In the genomic region with DNA sequence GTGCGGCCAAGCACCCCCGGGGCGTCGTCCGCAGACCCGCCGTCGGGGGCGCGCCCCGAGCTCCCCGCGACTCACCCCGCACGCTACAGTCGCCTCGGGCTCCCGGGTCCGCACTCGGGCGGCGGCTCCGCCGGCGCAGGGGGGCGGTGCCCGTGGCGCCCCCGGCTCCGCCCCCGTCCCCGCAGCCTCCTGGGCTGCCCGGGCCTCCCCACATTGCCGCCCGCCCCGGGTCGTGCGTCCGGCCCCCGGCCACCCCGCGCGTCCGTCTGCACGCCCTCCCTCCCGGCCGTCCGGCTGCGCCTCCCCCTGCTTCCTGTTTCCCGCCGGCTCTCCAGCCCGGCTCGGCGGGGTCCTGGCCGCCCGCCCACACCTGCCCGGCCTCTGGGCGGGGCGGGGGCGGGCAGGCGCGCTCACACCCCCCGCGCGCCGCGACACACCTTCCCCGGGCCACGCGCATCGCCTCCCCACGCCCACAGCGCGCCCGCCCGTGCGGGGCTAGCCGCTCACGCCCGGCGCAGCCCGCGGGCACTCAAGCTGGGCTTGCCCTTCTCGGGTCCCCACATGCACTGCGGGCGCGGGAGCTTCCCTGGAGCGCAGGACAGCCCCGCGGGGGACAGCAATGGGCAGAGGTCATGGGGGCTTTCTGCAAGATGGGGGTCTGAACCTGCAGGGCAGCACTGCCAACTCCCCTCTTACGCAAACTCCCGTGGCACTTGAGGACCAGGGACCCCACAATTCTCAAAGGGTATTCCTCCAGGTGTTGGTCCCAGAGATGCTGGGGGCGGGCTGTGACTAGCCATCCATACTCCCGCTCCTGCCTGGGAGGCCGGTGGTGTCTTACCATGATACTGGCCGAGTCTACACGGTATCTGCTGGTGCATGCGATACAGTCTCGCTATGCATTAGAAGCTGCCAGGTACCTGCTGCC, we compare ENCODE assay signal across 8 cellular contexts. TPM values are rescaled to one million over a fixed set of nuclear protein-coding genes. Genes with fewer than 3 reads are reported as not detected.
DNase-seq lines count a peak whose midpoint lies in the region; ATAC-seq, FAIRE-seq and TF ChIP-seq lines count a peak whose summit lies in the region.

A gene with protein sequence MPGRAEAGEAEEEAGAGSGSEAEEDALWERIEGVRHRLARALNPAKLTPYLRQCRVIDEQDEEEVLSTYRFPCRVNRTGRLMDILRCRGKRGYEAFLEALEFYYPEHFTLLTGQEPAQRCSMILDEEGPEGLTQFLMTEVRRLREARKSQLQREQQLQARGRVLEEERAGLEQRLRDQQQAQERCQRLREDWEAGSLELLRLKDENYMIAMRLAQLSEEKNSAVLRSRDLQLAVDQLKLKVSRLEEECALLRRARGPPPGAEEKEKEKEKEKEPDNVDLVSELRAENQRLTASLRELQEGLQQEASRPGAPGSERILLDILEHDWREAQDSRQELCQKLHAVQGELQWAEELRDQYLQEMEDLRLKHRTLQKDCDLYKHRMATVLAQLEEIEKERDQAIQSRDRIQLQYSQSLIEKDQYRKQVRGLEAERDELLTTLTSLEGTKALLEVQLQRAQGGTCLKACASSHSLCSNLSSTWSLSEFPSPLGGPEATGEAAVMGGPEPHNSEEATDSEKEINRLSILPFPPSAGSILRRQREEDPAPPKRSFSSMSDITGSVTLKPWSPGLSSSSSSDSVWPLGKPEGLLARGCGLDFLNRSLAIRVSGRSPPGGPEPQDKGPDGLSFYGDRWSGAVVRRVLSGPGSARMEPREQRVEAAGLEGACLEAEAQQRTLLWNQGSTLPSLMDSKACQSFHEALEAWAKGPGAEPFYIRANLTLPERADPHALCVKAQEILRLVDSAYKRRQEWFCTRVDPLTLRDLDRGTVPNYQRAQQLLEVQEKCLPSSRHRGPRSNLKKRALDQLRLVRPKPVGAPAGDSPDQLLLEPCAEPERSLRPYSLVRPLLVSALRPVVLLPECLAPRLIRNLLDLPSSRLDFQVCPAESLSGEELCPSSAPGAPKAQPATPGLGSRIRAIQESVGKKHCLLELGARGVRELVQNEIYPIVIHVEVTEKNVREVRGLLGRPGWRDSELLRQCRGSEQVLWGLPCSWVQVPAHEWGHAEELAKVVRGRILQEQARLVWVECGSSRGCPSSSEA (minus strand): TSS at position 148 of the 928 bp plus-strand sequence. CDS start 215 bp downstream, outside the sequence.

- H3K27ac ChIP-seq in iPS DF 6.9 (ENCODE audit: low read length) (no peak within 1 kb of the TSS), skeletal muscle tissue (ENCODE audit: low read depth, low read length) (no peak within 1 kb of the TSS)

- ATAC-seq in activated naive CD8-positive, alpha-beta T cell treated with anti-CD3 and anti-CD28 coated beads, Interleukin-2, amount 50 U/mL, for 24 hours = peak; percentile 35
- no peak for ATAC-seq in GM21576 (IDR thresholded peaks at IDR 0.05; ENCODE audit: unreplicated experiment)

- peaks cover 4% of the 10 kb centered on the region; the same call in 1 of the 2 replicates for H3K27me3 ChIP-seq in iPS DF 6.9 (ENCODE audit: control insufficient read depth, insufficient read depth, low read length)
- peaks cover 20 to 33% (median 31%) of the 10 kb centered on the region in 3 donors for H3K27me3 ChIP-seq in skeletal muscle tissue (ENCODE audit: control insufficient read depth in 3 of 3, insufficient read depth in 3 of 3, low read length in 3 of 3)

- H3K27me3 Mint-ChIP-seq in activated naive CD8-positive, alpha-beta T cell treated with anti-CD3 and anti-CD28 coated beads, Interleukin-2, amount 50 U/mL, for 24 hours = peaks cover 34% of the 10 kb centered on the region

- FAIRE-seq in HTR-8/SVneo (lab: Jason Lieb, UNC) = no peak

- H3K4me3 Mint-ChIP-seq in activated naive CD8-positive, alpha-beta T cell treated with anti-CD3 and anti-CD28 coated beads, Interleukin-2, amount 50 U/mL, for 24 hours = peak within 1 kb of the TSS; percentile 48

- H3K27ac Mint-ChIP-seq in activated naive CD8-positive, alpha-beta T cell treated with anti-CD3 and anti-CD28 coated beads, Interleukin-2, amount 50 U/mL, for 24 hours = no peak within 1 kb of the TSS

- no peaks in the 10 kb centered on the region for H3K9me3 Mint-ChIP-seq in activated naive CD8-positive, alpha-beta T cell treated with anti-CD3 and anti-CD28 coated beads, Interleukin-2, amount 50 U/mL, for 24 hours

- in situ Hi-C loops in GM13976 (cut with MboI; ENCODE audit: low sequenced_read_pairs, unreplicated experiment) = no loop called here

- peaks cover 3% of the 10 kb centered on the region for H3K4me1 Mint-ChIP-seq in activated naive CD8-positive, alpha-beta T cell treated with anti-CD3 and anti-CD28 coated beads, Interleukin-2, amount 50 U/mL, for 24 hours

- TF ChIP-seq CTCF in GM13976 (IDR thresholded peaks at IDR 0.05; ENCODE audit: borderline replicate concordance, control extremely low read depth, extremely low read depth, insufficient read depth, missing control alignments) = no peak

- H3K4me3 ChIP-seq in iPS DF 6.9 (ENCODE audit: low read length) = peak within 1 kb of the TSS; percentile 60
- peak within 1 kb of the TSS; percentile 48 to 67 (median 57) for H3K4me3 ChIP-seq in skeletal muscle tissue (ENCODE audit: low read length in 3 of 3)

- DNase-seq in AG20443 (ENCODE audit: low spot score) = peak; percentile 57
- no peak for DNase-seq in HT1080 (ENCODE audit: low read depth)
- DNase-seq in activated naive CD8-positive, alpha-beta T cell treated with anti-CD3 and anti-CD28 coated beads, Interleukin-2, amount 50 U/mL, for 24 hours = no peak
- DNase-seq in iPS DF 6.9 (ENCODE audit: low read depth, low spot score) = no peak
- DNase-seq in HTR-8/SVneo (ENCODE audit: insufficient read length, low spot score) = no peak
- no peak for DNase-seq in GM13976 (ENCODE audit: low spot score)

- WGBS in iPS DF 6.9 (ENCODE audit: insufficient coverage, insufficient read length) = no CpG with 5 or more reads among the region's 99 CpGs

- peaks cover 6% of the 10 kb centered on the region for H3K4me1 ChIP-seq in iPS DF 6.9 (ENCODE audit: control insufficient read depth, insufficient read depth, low read length)
- peaks cover 5 to 7% (median 6%) of the 10 kb centered on the region in 3 donors for H3K4me1 ChIP-seq in skeletal muscle tissue (ENCODE audit: control insufficient read depth in 3 of 3, insufficient read depth in 3 of 3, low read length in 3 of 3)

- no peaks in the 10 kb centered on the region for H3K36me3 Mint-ChIP-seq in activated naive CD8-positive, alpha-beta T cell treated with anti-CD3 and anti-CD28 coated beads, Interleukin-2, amount 50 U/mL, for 24 hours (ENCODE audit: low read depth)

- H3K9me3 ChIP-seq in iPS DF 6.9 (ENCODE audit: control insufficient read depth, insufficient read depth, low read length) (no peaks in the 10 kb centered on the region), skeletal muscle tissue (ENCODE audit: control insufficient read depth in 3 of 3, low read length in 3 of 3) (no peaks in the 10 kb centered on the region)

- H3K36me3 ChIP-seq in iPS DF 6.9 (ENCODE audit: control insufficient read depth, insufficient read depth, low read length) (no peaks in the 10 kb centered on the region; the same call in 1 of the 2 replicates), skeletal muscle tissue (ENCODE audit: control insufficient read depth in 3 of 3, insufficient read depth in 3 of 3, low read length in 3 of 3) (peaks cover 0 to under 1% (median 0%) of the 10 kb centered on the region in 3 donors)

- peak within 1 kb of the TSS in 2 of 3 donors; percentile 5 to 71 for H3K9ac ChIP-seq in skeletal muscle tissue (ENCODE audit: low read depth in 1 of 3, low read length in 3 of 3)

RNA-seq across cellular contexts. Expression of the gene that starts here (rescaled TPM):
- 22.4 and 25.4 TPM in 2 replicates for total RNA-seq in HT1080 (2014; rRNA removed; shearing (Covaris generic))
- polyA plus RNA-seq in HT1080 (2015; cell fraction: cytosol; rRNA removed) = 19.4 and 20.2 TPM in 2 replicates
- 32.7 and 33.8 TPM in 2 replicates for polyA plus RNA-seq in HT1080 (2015; cell fraction: nucleus; rRNA removed)
- total RNA-seq in skeletal muscle tissue = 5.7 TPM
